In the genomic region with DNA sequence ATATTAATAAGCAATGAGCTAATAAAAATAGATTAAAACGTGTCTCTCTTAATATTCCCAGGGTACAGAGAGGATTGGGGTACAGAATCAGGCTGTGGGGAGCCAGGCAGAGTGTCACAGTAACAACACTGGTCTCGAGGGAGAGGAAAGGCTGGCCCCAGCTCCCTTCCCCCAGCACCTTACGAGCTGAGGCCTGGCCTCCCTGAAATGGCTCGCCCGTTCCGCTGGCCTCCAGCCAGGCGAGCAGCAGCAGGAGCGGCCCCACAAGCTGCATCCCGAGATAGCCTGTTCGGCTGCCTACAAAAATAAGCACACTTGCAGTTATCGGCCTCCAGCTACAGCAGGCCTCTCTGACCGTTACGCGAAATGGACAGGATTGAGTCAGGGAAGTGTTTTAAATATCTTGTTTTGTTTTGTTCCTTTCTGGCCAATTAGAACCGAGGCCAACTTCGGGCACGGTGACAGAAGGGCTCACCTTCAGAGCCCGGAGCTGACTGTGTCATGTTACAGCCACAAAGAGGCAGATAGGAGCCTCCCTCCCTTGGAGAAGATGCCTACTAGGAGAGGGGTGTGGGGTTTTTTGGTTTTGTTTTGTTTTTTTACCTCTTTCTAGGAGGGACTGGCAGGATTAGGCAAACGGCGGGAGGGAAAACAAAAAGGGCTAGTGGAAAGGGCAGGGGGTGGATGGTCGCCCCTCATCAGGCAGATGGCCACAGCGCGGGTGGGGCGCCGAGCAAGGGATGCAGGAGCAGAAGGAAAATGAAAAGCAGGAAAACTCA, we compare ENCODE assay signal across 8 cellular contexts. TPM values are rescaled to one million over a fixed set of nuclear protein-coding genes. Genes with fewer than 3 reads are reported as not detected.
A peak's percentile ranks its signal among the peaks of the same experiment; 100 is the strongest.
DNase-seq lines count a peak whose midpoint lies in the region; ATAC-seq and TF ChIP-seq lines count a peak whose summit lies in the region.

No MANE protein-coding gene starts in this region.

- POLR2A ChIA-PET in WTC11 (lab: Charles Lee), result interaction anchor here (0.7 to 10.3 kb wide), 8 partner anchors 8 to 1676 kb away, joined by 3 to 140 read pairs (median 7); no protein-coding TSS in a partner anchor

- H3K27ac Mint-ChIP-seq in WTC11, result peak overlapping the region; percentile 100

- H3K4me1 Mint-ChIP-seq in WTC11, result peaks cover 20% of the 10 kb centered on the region

- ATAC-seq in WTC11 (peak; percentile 49), Right ventricle myocardium inferior (peak; percentile 64), GM18907 (IDR thresholded peaks at IDR 0.05; ENCODE audit: unreplicated experiment) (no peak)

- no peaks in the 10 kb centered on the region for H3K9me3 Mint-ChIP-seq in WTC11

- no peak for TF ChIP-seq CTCF in WTC11 (IDR thresholded peaks at IDR 0.05)

- H3K27me3 Mint-ChIP-seq in WTC11 (ENCODE audit: low read depth), result no peaks in the 10 kb centered on the region

- DNase-seq in NCI-H1417 (lab: John Stamatoyannopoulos, UW) (peak; percentile 66 to 85 (median 76)), NCI-H1417 treated with DMSO at 0.1 percent for 48 hours (lab: John Stamatoyannopoulos, UW) (no peak), NCI-H2107 treated with DMSO at 0.1 percent for 48 hours (lab: John Stamatoyannopoulos, UW; ENCODE audit: unreplicated experiment) (peak; percentile 84), WTC11 (ENCODE audit: low spot score) (peak; percentile 54), Right ventricle myocardium inferior (ENCODE audit: missing footprints) (peak; percentile 94), nucleus accumbens (lab: John Stamatoyannopoulos, UW) (peak in 47 of 56 donors; percentile 13 to 76 (median 45)), NK-92 (lab: John Stamatoyannopoulos, UW; ENCODE audit: unreplicated experiment) (no peak)

- intact Hi-C loops in Right ventricle myocardium inferior (cut with DNase I), result loop anchor here (1.0 to 2.0 kb wide), 2 partner anchors 43 to 88 kb away; no protein-coding TSS in a partner anchor

- peaks cover 11% of the 10 kb centered on the region for H3K36me3 Mint-ChIP-seq in WTC11

- CTCF ChIA-PET in WTC11 (lab: Charles Lee), result interaction anchor here (0.5 to 8.3 kb wide), 9 partner anchors 7 to 1997 kb away, joined by 3 to 111 read pairs (median 4); no protein-coding TSS in a partner anchor

- peak overlapping the region; percentile 55 for H3K4me3 Mint-ChIP-seq in WTC11

TF ChIP-seq in WTC11, 78 proteins besides CTCF, POLR2A, EP300 and RAD21:
- TF ChIP-seq GABPB1 (CRISPR knock-in tag; IDR thresholded peaks at IDR 0.05), result peak; percentile 62; the same call in 1 of the 2 replicates
- TF ChIP-seq GRHL2 (CRISPR knock-in tag; IDR thresholded peaks at IDR 0.05; ENCODE audit: insufficient replicate concordance, severe bottlenecking), result no peak
- no peak for TF ChIP-seq USF1 (CRISPR knock-in tag; IDR thresholded peaks at IDR 0.05)
- TF ChIP-seq MYBL2 (CRISPR knock-in tag; IDR thresholded peaks at IDR 0.05), result peak; percentile 31; the same call in 1 of the 2 replicates
- TF ChIP-seq FOXP1 (CRISPR knock-in tag; IDR thresholded peaks at IDR 0.05; ENCODE audit: borderline replicate concordance), result peak; percentile 76; the same call in 1 of the 2 replicates

RNA-seq across cellular contexts. Expression of gene ZMYND8, which starts 4.2 kb away (rescaled TPM):
- total RNA-seq in WTC11 (2021) (114 to 149 TPM (median 127 TPM) in 3 replicates), Right ventricle myocardium inferior (36.1 TPM)

Comparison
In these comparisons a context has a peak if more than half of its experiments do, and no peak if none do; other contexts are left out.
1. DNase-seq: peak in NCI-H1417 (3 of 3), NCI-H2107 treated with DMSO at 0.1 percent for 48 hours (single experiment), WTC11 (single experiment), Right ventricle myocardium inferior (single experiment) and nucleus accumbens (47 of 56); none in NCI-H1417 treated with DMSO at 0.1 percent for 48 hours (single experiment) and NK-92 (single experiment).